15 cellular contexts compared by ENCODE assay signal in genomic region chr3:181932039-181932438, GRCh38.
DNase-seq lines count a peak whose midpoint lies in the region; ATAC-seq and TF ChIP-seq lines count a peak whose summit lies in the region.
"Had no signal": no experiment of that assay in that cellular context is flagged by ENCODE, and none has a peak within 500 bp of the region (broad histone marks: within the 10 kb centered on the region; RNA-seq: fewer than 3 reads in every experiment).

No MANE protein-coding gene starts in this region.

- H3K4me1 ChIP-seq in DND-41 (ENCODE audit: insufficient read depth, low read length): no peaks in the 10 kb centered on the region
- H3K4me1 ChIP-seq: A549, uterus had no signal

- intact Hi-C loops in left colon (cut with DNase I, micrococcal nuclease): no loop called here

- no peaks in the 10 kb centered on the region for H3K79me2 ChIP-seq in DND-41 (ENCODE audit: insufficient read depth, low read length)

- no peaks in the 10 kb centered on the region for H3K27me3 ChIP-seq in DND-41 (ENCODE audit: insufficient read depth, low read length, poor library complexity)
- H3K27me3 ChIP-seq: uterus had no signal

- H3K4me2 ChIP-seq in DND-41 (ENCODE audit: insufficient read depth, low read length): no peak overlapping the region
- H3K4me2 ChIP-seq: A549 had no signal

- no peak for TF ChIP-seq CTCF in DND-41 (IDR thresholded peaks at IDR 0.05; ENCODE audit: borderline replicate concordance, extremely low read depth, low read length, poor library complexity, severe bottlenecking)

- no peak for DNase-seq in DND-41
- DNase-seq in HUDEP-2 (lab: John Stamatoyannopoulos, UW; ENCODE audit: unreplicated experiment in 76 of 76): no peak
- DNase-seq in left colon: no peak
- DNase-seq in ACHN: no peak
- no peak for DNase-seq in NCI-H748 treated with DMSO at 0.1 percent for 48 hours (lab: John Stamatoyannopoulos, UW)
- DNase-seq: activated CD8-positive, alpha-beta memory T cell treated with anti-CD3 and anti-CD28 coated beads, Interleukin-2, amount 10 ng/mL, durations not matched to agents 7 days and 5 days; HCEC 1CT; kidney; NCI-H1105 treated with DMSO at 0.1 percent for 48 hours; SHP77 treated with DMSO at 0.1 percent for 48 hours; uterus had no signal

- ATAC-seq in DND-41 (ENCODE audit: insufficient read depth, low read depth) (peak; percentile 83), GM19395 (IDR thresholded peaks at IDR 0.05; ENCODE audit: unreplicated experiment) (peak; percentile 82), HG02623 (IDR thresholded peaks at IDR 0.05; ENCODE audit: unreplicated experiment) (peak; percentile 55), HG03432 (IDR thresholded peaks at IDR 0.05; ENCODE audit: unreplicated experiment) (peak; percentile 67), left colon (no peak)
- ATAC-seq: A549; activated CD8-positive, alpha-beta memory T cell treated with anti-CD3 and anti-CD28 coated beads, Interleukin-2, amount 10 ng/mL, durations not matched to agents 7 days and 5 days had no signal

- no peak overlapping the region for H3K4me3 ChIP-seq in DND-41 (ENCODE audit: low read depth in 1 of 2, low read length in 2 of 2)
- H3K4me3 ChIP-seq: A549, uterus had no signal

- H3K9me3 ChIP-seq in DND-41 (ENCODE audit: insufficient read depth, low read length, severe bottlenecking): no peaks in the 10 kb centered on the region
- H3K9me3 ChIP-seq: A549, uterus had no signal

- no peaks in the 10 kb centered on the region for H4K20me1 ChIP-seq in DND-41 (ENCODE audit: insufficient read depth, low read length)

- no peak overlapping the region for H3K27ac ChIP-seq in DND-41 (ENCODE audit: low read length)
- H3K27ac ChIP-seq: A549, uterus had no signal

- in situ Hi-C loops in ACHN (cut with HindIII; ENCODE audit: low pct_ligation_motif_present, low pct_unique_long_range_greater_than_20kb, low sequenced_read_pairs): no loop called here

- H3K36me3 ChIP-seq in DND-41 (ENCODE audit: insufficient read depth, low read length): no peaks in the 10 kb centered on the region
- H3K36me3 ChIP-seq: uterus had no signal

- no peak overlapping the region for H3K9ac ChIP-seq in DND-41 (ENCODE audit: low read depth, low read length)

- no peak overlapping the region for H2AFZ ChIP-seq in DND-41 (ENCODE audit: low read depth, low read length)
